In the genomic region with DNA sequence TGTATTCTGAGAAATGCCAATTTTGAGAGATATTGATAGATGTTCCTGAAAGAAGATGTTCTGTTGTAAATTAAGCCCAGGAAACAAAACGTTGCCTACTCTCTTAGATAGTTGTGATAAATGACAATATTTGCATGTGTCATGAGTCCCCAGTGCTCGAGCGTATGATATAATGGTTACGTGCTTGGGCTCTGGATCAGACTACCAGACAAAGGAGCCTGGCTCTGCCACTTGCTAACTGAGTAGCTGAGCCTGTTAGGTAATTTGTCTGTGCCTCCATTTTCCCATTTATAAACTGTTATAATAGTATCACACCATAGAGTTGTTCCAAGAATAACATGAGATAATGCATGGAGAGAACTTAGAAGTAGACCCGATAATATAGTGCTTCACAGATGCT, we compare ENCODE assay signal across 26 cellular contexts. TPM values are rescaled to one million over a fixed set of nuclear protein-coding genes. Genes with fewer than 3 reads are reported as not detected.
DNase-seq lines count a peak whose midpoint lies in the region; ATAC-seq and TF ChIP-seq lines count a peak whose summit lies in the region.
"Had no signal": no experiment of that assay in that cellular context is flagged by ENCODE, and none has a peak within 500 bp of the region (broad histone marks: within the 10 kb centered on the region; RNA-seq: fewer than 3 reads in every experiment).

No MANE protein-coding gene starts in this region.

- H3K9me2 ChIP-seq in hepatocyte (replicated peaks; ENCODE audit: insufficient read depth): no peaks in the 10 kb centered on the region

- H3K4me3 ChIP-seq in HEK293 (ENCODE audit: low read depth, low read length): no peak overlapping the region
- H3K4me3 ChIP-seq in hepatocyte: peak overlapping the region; percentile 44
- H3K4me3 ChIP-seq in mucosa of rectum (ENCODE audit: low read length in 2 of 2): peak overlapping the region; percentile 12 to 59
- H3K4me3 ChIP-seq: K562, MG63, SK-N-MC had no signal

- H3K4me1 ChIP-seq in HEK293 (ENCODE audit: control insufficient read depth, insufficient read depth, low read length): peaks cover 3% of the 10 kb centered on the region; the same call in 1 of the 2 replicates
- H3K4me1 ChIP-seq in hepatocyte (ENCODE audit: insufficient read depth): peaks cover 7% of the 10 kb centered on the region
- peaks cover 0 to 12% of the 10 kb centered on the region in 2 donors for H3K4me1 ChIP-seq in mucosa of rectum (ENCODE audit: control insufficient read depth in 2 of 2, insufficient read depth in 2 of 2, low read length in 2 of 2)

- H3K27ac ChIP-seq in HEK293 (ENCODE audit: extremely low read depth, low read depth, low read length) (no peak overlapping the region), hepatocyte (peak overlapping the region; percentile 87), mucosa of rectum (ENCODE audit: low read depth in 2 of 2, low read length in 2 of 2) (no peak overlapping the region)
- H3K27ac ChIP-seq: RWPE1, SK-N-MC had no signal

- no peak for TF ChIP-seq CTCF in HEK293 (tag by site-specific recombination; IDR thresholded peaks at IDR 0.05)
- TF ChIP-seq CTCF in hepatocyte (IDR thresholded peaks at IDR 0.05; ENCODE audit: poor library complexity): no peak

- peak overlapping the region; percentile 74 for H3K4me2 ChIP-seq in hepatocyte

- CTCF ChIA-PET in HEK293 (lab: Yijun Ruan, JAX): no interaction called here

- no peaks in the 10 kb centered on the region for H4K20me1 ChIP-seq in hepatocyte (ENCODE audit: insufficient read depth, poor library complexity, severe bottlenecking)

- peak; percentile 26 for DNase-seq in hepatocyte (ENCODE audit: low spot score)
- no peak for DNase-seq in DMS53 (lab: John Stamatoyannopoulos, UW)
- no peak for DNase-seq in NCI-H2227 (lab: John Stamatoyannopoulos, UW; ENCODE audit: unreplicated experiment)
- no peak for DNase-seq in COR-L47 (lab: John Stamatoyannopoulos, UW)
- DNase-seq: Calu3; CD4-positive, CD25-positive, alpha-beta regulatory T cell; DMS153; GF-D8; H9; MG63; NCI-H1417; NCI-H1694 treated with DMSO at 0.1 percent for 48 hours; NCI-H2107; NCI-H774; NK-92 treated with Interleukin-12 subunit alpha and Interleukin-12 subunit beta, amount 100 ng/mL, for 24 hours; SHP77 treated with DMSO at 0.1 percent for 48 hours; SW 1271 had no signal

- no peak for ATAC-seq in GM21447 (IDR thresholded peaks at IDR 0.05; ENCODE audit: unreplicated experiment)
- ATAC-seq: K562 had no signal

- H3K79me2 ChIP-seq in hepatocyte: peaks cover 40% of the 10 kb centered on the region

- 73% methylated on average over 5 of the region's 5 CpGs for WGBS in hepatocyte (ENCODE audit: low lambda C conversion rate, missing lambda C conversion rate)

- H2AFZ ChIP-seq in hepatocyte: no peak overlapping the region

- H3K9me3 ChIP-seq in HEK293 (ENCODE audit: control insufficient read depth, insufficient read depth, low read depth, low read length) (no peaks in the 10 kb centered on the region), hepatocyte (ENCODE audit: low read depth) (no peaks in the 10 kb centered on the region), mucosa of rectum (ENCODE audit: control insufficient read depth in 2 of 2, low read length in 2 of 2) (no peaks in the 10 kb centered on the region)
- H3K9me3 ChIP-seq: MG63 had no signal

- POLR2A ChIA-PET in HEK293 (lab: Yijun Ruan, JAX): no interaction called here

- H3K36me3 ChIP-seq in HEK293 (ENCODE audit: control insufficient read depth in 2 of 2, insufficient read depth in 1 of 2, low read length in 2 of 2) (no peaks in the 10 kb centered on the region), hepatocyte (replicated peaks; ENCODE audit: insufficient read depth, low read depth) (no peaks in the 10 kb centered on the region), mucosa of rectum (ENCODE audit: control insufficient read depth in 2 of 2, insufficient read depth in 2 of 2, low read length in 2 of 2) (peaks cover 0 to 2% of the 10 kb centered on the region in 2 donors)
- H3K36me3 ChIP-seq: MG63 had no signal

- no peak overlapping the region for H3K9ac ChIP-seq in mucosa of rectum (ENCODE audit: low read depth in 1 of 2, low read length in 2 of 2)

- H3K27me3 ChIP-seq in hepatocyte: no peaks in the 10 kb centered on the region
- H3K27me3 ChIP-seq in mucosa of rectum (ENCODE audit: control insufficient read depth in 2 of 2, insufficient read depth in 2 of 2, low read length in 2 of 2): no peaks in the 10 kb centered on the region
- H3K27me3 ChIP-seq: MG63 had no signal

TF ChIP-seq in HEK293, 187 proteins besides CTCF, POLR2A, EP300 and RAD21:
- TF ChIP-seq FEZF1 (tag by site-specific recombination; IDR thresholded peaks at IDR 0.05) (0 out of 2 replicates have a peak, but pooled peaks have one; percentile 17), ZNF169 (tag by site-specific recombination; IDR thresholded peaks at IDR 0.05) (no peak), OVOL3 (tag by site-specific recombination; IDR thresholded peaks at IDR 0.05) (0 out of 2 replicates have a peak, but pooled peaks have one; percentile 17), SCRT1 (tag by site-specific recombination; IDR thresholded peaks at IDR 0.05; ENCODE audit: borderline replicate concordance) (no peak), ZNF747 (tag by site-specific recombination; IDR thresholded peaks at IDR 0.05) (no peak), ZEB2 (tag by site-specific recombination; IDR thresholded peaks at IDR 0.05) (no peak), ZNF548 (tag by site-specific recombination; IDR thresholded peaks at IDR 0.05) (no peak)
- TF ChIP-seq, protein P1, sequence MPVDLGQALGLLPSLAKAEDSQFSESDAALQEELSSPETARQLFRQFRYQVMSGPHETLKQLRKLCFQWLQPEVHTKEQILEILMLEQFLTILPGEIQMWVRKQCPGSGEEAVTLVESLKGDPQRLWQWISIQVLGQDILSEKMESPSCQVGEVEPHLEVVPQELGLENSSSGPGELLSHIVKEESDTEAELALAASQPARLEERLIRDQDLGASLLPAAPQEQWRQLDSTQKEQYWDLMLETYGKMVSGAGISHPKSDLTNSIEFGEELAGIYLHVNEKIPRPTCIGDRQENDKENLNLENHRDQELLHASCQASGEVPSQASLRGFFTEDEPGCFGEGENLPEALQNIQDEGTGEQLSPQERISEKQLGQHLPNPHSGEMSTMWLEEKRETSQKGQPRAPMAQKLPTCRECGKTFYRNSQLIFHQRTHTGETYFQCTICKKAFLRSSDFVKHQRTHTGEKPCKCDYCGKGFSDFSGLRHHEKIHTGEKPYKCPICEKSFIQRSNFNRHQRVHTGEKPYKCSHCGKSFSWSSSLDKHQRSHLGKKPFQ (tag by site-specific recombination; IDR thresholded peaks at IDR 0.05): no peak

RNA-seq across cellular contexts. Expression of a gene that starts 1.8 kb away (rescaled TPM):
- total RNA-seq in hepatocyte: 47.6 and 50.0 TPM in 2 replicates
- 17.9 and 25.4 TPM in 2 replicates for polyA plus RNA-seq in hepatocyte
- total RNA-seq: Calu3; CD4-positive, CD25-positive, alpha-beta regulatory T cell; H9; LHCN-M2; NCI-H460 had no signal
- polyA plus RNA-seq: BJ; CD4-positive, CD25-positive, alpha-beta regulatory T cell; K562 had no signal
